Comparison of ENCODE assay signal across 16 cellular contexts in genomic region chr22:43922123-43922522, GRCh38. TPM values are rescaled to one million over a fixed set of nuclear protein-coding genes. Genes with fewer than 3 reads are reported as not detected.
DNase-seq lines count a peak whose midpoint lies in the region; ATAC-seq, FAIRE-seq and TF ChIP-seq lines count a peak whose summit lies in the region.
"Had no signal": no experiment of that assay in that cellular context is flagged by ENCODE, and none has a peak within 500 bp of the region (broad histone marks: within the 10 kb centered on the region; RNA-seq: fewer than 3 reads in every experiment).

No MANE protein-coding gene starts in this region.

- H3K9me3 ChIP-seq in BE2C (no peaks in the 10 kb centered on the region), astrocyte (ENCODE audit: insufficient read depth, low read depth, low read length) (no peaks in the 10 kb centered on the region), trophoblast cell (ENCODE audit: insufficient read depth, low read depth, low read length) (no peaks in the 10 kb centered on the region)
- H3K9me3 ChIP-seq: adrenal gland had no signal

- H3K18ac ChIP-seq in mesendoderm (ENCODE audit: low read length): no peak overlapping the region
- H3K18ac ChIP-seq in trophoblast cell (ENCODE audit: low read length): no peak overlapping the region

- no peak overlapping the region for H3K14ac ChIP-seq in trophoblast cell (ENCODE audit: low read length)

- no peak overlapping the region for H3K23ac ChIP-seq in mesendoderm (ENCODE audit: low read length)
- H3K23ac ChIP-seq in trophoblast cell (ENCODE audit: low read length): no peak overlapping the region

- no peak for FAIRE-seq in astrocyte (lab: Jason Lieb, UNC)

- H3K4me3 ChIP-seq in BE2C (ENCODE audit: low read depth, low read length) (no peak overlapping the region), astrocyte (ENCODE audit: insufficient read depth, low read depth, low read length) (no peak overlapping the region), mesendoderm (ENCODE audit: low read length) (no peak overlapping the region), trophoblast cell (ENCODE audit: low read depth, low read length) (no peak overlapping the region)
- H3K4me3 ChIP-seq: adrenal gland, gastroesophageal sphincter had no signal

- peaks cover 24% of the 10 kb centered on the region for H4K20me1 ChIP-seq in astrocyte (ENCODE audit: insufficient read depth, low read length)

- no peak overlapping the region for H3K27ac ChIP-seq in astrocyte (ENCODE audit: low read depth, low read length)
- no peak overlapping the region for H3K27ac ChIP-seq in mesendoderm (ENCODE audit: low read depth, low read length)
- H3K27ac ChIP-seq in trophoblast cell (ENCODE audit: low read depth, low read length): no peak overlapping the region
- H3K27ac ChIP-seq: gastroesophageal sphincter had no signal

- no peak overlapping the region for H3K56ac ChIP-seq in mesendoderm (ENCODE audit: low read length)

- H3K4ac ChIP-seq in mesendoderm (ENCODE audit: low read depth, low read length) (no peak overlapping the region), trophoblast cell (ENCODE audit: low read depth, low read length) (no peak overlapping the region)

- H2BK5ac ChIP-seq in mesendoderm (ENCODE audit: low read length) (no peak overlapping the region), trophoblast cell (ENCODE audit: low read depth, low read length, poor library complexity) (no peak overlapping the region)

- no peaks in the 10 kb centered on the region for H3K4me1 ChIP-seq in BE2C
- peaks cover 47% of the 10 kb centered on the region for H3K4me1 ChIP-seq in astrocyte (ENCODE audit: insufficient read depth, low read length)
- H3K4me1 ChIP-seq in mesendoderm (ENCODE audit: control insufficient read depth, low read depth, low read length): peaks cover 5% of the 10 kb centered on the region
- peaks cover 16 to 33% of the 10 kb centered on the region in 2 experiments for H3K4me1 ChIP-seq in trophoblast cell (ENCODE audit: control insufficient read depth in 1 of 2, insufficient read depth in 2 of 2, low read length in 2 of 2)

- H3K27me3 ChIP-seq in BE2C (0 out of 2 replicates have a peak, but pooled peaks cover 3% of the 10 kb centered on the region), astrocyte (ENCODE audit: insufficient read depth, low read length) (no peaks in the 10 kb centered on the region), mesendoderm (ENCODE audit: insufficient read depth, low read length, poor library complexity) (no peaks in the 10 kb centered on the region), trophoblast cell (ENCODE audit: insufficient read depth, low read length) (peaks cover 7% of the 10 kb centered on the region)
- H3K27me3 ChIP-seq: adrenal gland had no signal

- H2AFZ ChIP-seq in astrocyte (ENCODE audit: low read depth, low read length): no peak overlapping the region
- no peak overlapping the region for H2AFZ ChIP-seq in trophoblast cell (ENCODE audit: insufficient read depth, low read length, poor library complexity)

- H3K79me2 ChIP-seq in astrocyte (ENCODE audit: insufficient read depth, low read length): peaks cover 19% of the 10 kb centered on the region
- peaks cover 12% of the 10 kb centered on the region for H3K79me2 ChIP-seq in mesendoderm (ENCODE audit: control insufficient read depth, insufficient read depth, low read length)
- peaks cover 7% of the 10 kb centered on the region for H3K79me2 ChIP-seq in trophoblast cell (ENCODE audit: control insufficient read depth, insufficient read depth, low read length, poor library complexity)

- no peak overlapping the region for H2BK120ac ChIP-seq in mesendoderm (ENCODE audit: low read depth, low read length)
- H2BK120ac ChIP-seq in trophoblast cell (ENCODE audit: insufficient read depth, low read length, poor library complexity): no peak overlapping the region

- peak overlapping the region; percentile 68 for H3K4me2 ChIP-seq in astrocyte (ENCODE audit: low read length)
- H3K4me2 ChIP-seq in mesendoderm (ENCODE audit: low read length): no peak overlapping the region
- no peak overlapping the region for H3K4me2 ChIP-seq in trophoblast cell (ENCODE audit: low read length)

- no peak overlapping the region for H2BK15ac ChIP-seq in mesendoderm (replicated peaks; ENCODE audit: low read depth)

- H3K36me3 ChIP-seq in BE2C (no peaks in the 10 kb centered on the region), astrocyte (ENCODE audit: insufficient read depth, low read length) (peaks cover 3% of the 10 kb centered on the region), mesendoderm (ENCODE audit: control insufficient read depth, insufficient read depth, low read length) (no peaks in the 10 kb centered on the region), trophoblast cell (ENCODE audit: control insufficient read depth in 1 of 2, insufficient read depth in 2 of 2, low read length in 2 of 2) (peaks cover 3 to 4% of the 10 kb centered on the region in 2 experiments)
- H3K36me3 ChIP-seq: adrenal gland, gastroesophageal sphincter had no signal

- H3K9me3 Mint-ChIP-seq in HFFc6 (peaks cover 6% of the 10 kb centered on the region; the same call in 1 of the 2 replicates), astrocyte (ENCODE audit: unreplicated experiment) (no peaks in the 10 kb centered on the region)
- H3K9me3 Mint-ChIP-seq: natural killer cell treated with Interleukin-12 subunit alpha and Interleukin-12 subunit beta and Interleukin-15 and Interleukin-18, amount 100 ng/mL, for 72 hours had no signal

- no peak overlapping the region for H4K8ac ChIP-seq in mesendoderm (ENCODE audit: low read depth, low read length)
- H4K8ac ChIP-seq in trophoblast cell (ENCODE audit: low read depth, low read length): no peak overlapping the region

- ATAC-seq in GM21423 (IDR thresholded peaks at IDR 0.05; ENCODE audit: unreplicated experiment): no peak
- no peak for ATAC-seq in left colon
- no peak for ATAC-seq in GM21529 (IDR thresholded peaks at IDR 0.05; ENCODE audit: unreplicated experiment)
- ATAC-seq: gastroesophageal sphincter; natural killer cell treated with Interleukin-12 subunit alpha and Interleukin-12 subunit beta and Interleukin-15 and Interleukin-18, amount 100 ng/mL, for 72 hours; T-helper 17 cell had no signal

- H4K5ac ChIP-seq in mesendoderm (ENCODE audit: low read length): no peak overlapping the region

- H4K12ac ChIP-seq in trophoblast cell (ENCODE audit: low read depth, low read length): no peak overlapping the region

- H4K91ac ChIP-seq in trophoblast cell (ENCODE audit: low read depth, low read length): no peak overlapping the region

- H3K36me3 Mint-ChIP-seq in HFFc6 (ENCODE audit: low read depth) (no peaks in the 10 kb centered on the region), astrocyte (ENCODE audit: low read depth, unreplicated experiment) (no peaks in the 10 kb centered on the region)
- H3K36me3 Mint-ChIP-seq: natural killer cell treated with Interleukin-12 subunit alpha and Interleukin-12 subunit beta and Interleukin-15 and Interleukin-18, amount 100 ng/mL, for 72 hours had no signal

- peak; percentile 8; the same call in 1 of the 2 replicates for TF ChIP-seq CTCF in BE2C (IDR thresholded peaks at IDR 0.05; ENCODE audit: low read depth, low read length)
- peak; percentile 66 for TF ChIP-seq CTCF in HFFc6 (IDR thresholded peaks at IDR 0.05)
- no peak for TF ChIP-seq CTCF in astrocyte (IDR thresholded peaks at IDR 0.05; ENCODE audit: insufficient read depth, low read depth, low read length)

- H3K9ac ChIP-seq in astrocyte (ENCODE audit: low read length) (no peak overlapping the region), mesendoderm (ENCODE audit: low read length) (no peak overlapping the region), trophoblast cell (ENCODE audit: low read length) (no peak overlapping the region)

- DNase-seq in BE2C (no peak), HFFc6 (no peak), astrocyte (ENCODE audit: low read depth) (no peak), mesendoderm (peak; percentile 40), left colon (no peak), trophoblast cell (no peak)
- DNase-seq: GF-D8, NCI-H748 treated with DMSO at 0.1 percent for 48 hours, T-helper 17 cell had no signal

- no CpG with 5 or more reads among the region's 3 CpGs for WGBS in mesendoderm (ENCODE audit: extremely low coverage, insufficient coverage, low lambda C conversion rate)
- no CpG with 5 or more reads among the region's 3 CpGs for WGBS in trophoblast cell (ENCODE audit: extremely low coverage, insufficient coverage, insufficient read length)

- no peak overlapping the region for H2BK12ac ChIP-seq in trophoblast cell (ENCODE audit: low read length)

- peaks cover 72% of the 10 kb centered on the region for H3K4me1 Mint-ChIP-seq in HFFc6 (ENCODE audit: low read depth)
- H3K4me1 Mint-ChIP-seq in astrocyte (ENCODE audit: low read depth, unreplicated experiment): peaks cover 37% of the 10 kb centered on the region

- H3K27ac Mint-ChIP-seq in HFFc6 (peak overlapping the region; percentile 75; the same call in 1 of the 2 replicates), astrocyte (ENCODE audit: unreplicated experiment) (no peak overlapping the region)
- H3K27ac Mint-ChIP-seq: natural killer cell treated with Interleukin-12 subunit alpha and Interleukin-12 subunit beta and Interleukin-15 and Interleukin-18, amount 100 ng/mL, for 72 hours had no signal

- H3K4me3 Mint-ChIP-seq in HFFc6 (no peak overlapping the region; the same call in 1 of the 2 replicates), astrocyte (ENCODE audit: unreplicated experiment) (no peak overlapping the region)
- H3K4me3 Mint-ChIP-seq: natural killer cell treated with Interleukin-12 subunit alpha and Interleukin-12 subunit beta and Interleukin-15 and Interleukin-18, amount 100 ng/mL, for 72 hours had no signal

- H3K27me3 Mint-ChIP-seq in HFFc6 (ENCODE audit: insufficient read depth) (no peaks in the 10 kb centered on the region), astrocyte (ENCODE audit: low read depth, unreplicated experiment) (peaks cover 13% of the 10 kb centered on the region)

- intact Hi-C loops in left colon (cut with DNase I, micrococcal nuclease): no loop called here

- H3K79me1 ChIP-seq in mesendoderm (ENCODE audit: low read length) (peaks cover 9% of the 10 kb centered on the region), trophoblast cell (ENCODE audit: low read length) (peaks cover 13% of the 10 kb centered on the region)

- no peak overlapping the region for H2AK5ac ChIP-seq in mesendoderm (ENCODE audit: low read length)
- H2AK5ac ChIP-seq in trophoblast cell (ENCODE audit: low read length): no peak overlapping the region

RNA-seq across cellular contexts. Expression of gene PNPLA3, which starts 1.5 kb away (rescaled TPM):
- polyA plus RNA-seq in BE2C (2012; ENCODE audit: insufficient read depth, insufficient read length, low read depth): 0.37 TPM
- total RNA-seq in HFFc6 (2021; fragmentation: NEBNext Ultra II Directional; extraction: Animal tissue kit (Norgen Biotek cat#: 25700)): 1 to 10 TPM; 3.0 to 6.5 (median 3.4) TPM
- total RNA-seq in astrocyte: 8.3 and 10.8 TPM in 2 replicates
- polyA plus RNA-seq in mesendoderm (2013, experiment 1 of 2): 19.5 TPM
- 17.6 TPM for polyA plus RNA-seq in mesendoderm (2013, experiment 2 of 2)
- 1 to 10 TPM in 1 of 2 donors, under 1 TPM in 1; 0.14 to 2.0 TPM for total RNA-seq in left colon
- 6.9 and 7.6 TPM in 2 replicates for polyA plus RNA-seq in trophoblast cell (2013)
- total RNA-seq: gastroesophageal sphincter, T-helper 17 cell had no signal

RNA-seq across cellular contexts. Expression of gene PNPLA5, which starts 30.3 kb away (rescaled TPM):
- not detected for polyA plus RNA-seq in BE2C (2012; ENCODE audit: insufficient read depth, insufficient read length, low read depth)
- total RNA-seq in HFFc6 (2021; fragmentation: NEBNext Ultra II Directional; extraction: Animal tissue kit (Norgen Biotek cat#: 25700)): not detected
- not detected in 2 replicates for total RNA-seq in astrocyte
- polyA plus RNA-seq in mesendoderm (2013, experiment 1 of 2): 2.0 TPM
- 2.3 TPM for polyA plus RNA-seq in mesendoderm (2013, experiment 2 of 2)
- not detected for total RNA-seq in left colon
- not detected in 2 replicates for polyA plus RNA-seq in trophoblast cell (2013)
- total RNA-seq: adrenal gland; cerebellum; gastroesophageal sphincter; lung microvascular endothelial cell; natural killer cell treated with Interleukin-12 subunit alpha and Interleukin-12 subunit beta and Interleukin-15 and Interleukin-18, amount 100 ng/mL, for 72 hours; T-helper 17 cell had no signal
- polyA plus RNA-seq: adrenal gland had no signal

RNA-seq across cellular contexts. Expression of gene SAMM50, which starts 33.1 kb away (rescaled TPM):
- polyA plus RNA-seq in BE2C (2012; ENCODE audit: insufficient read depth, insufficient read length, low read depth): 87.1 TPM
- total RNA-seq in HFFc6 (2021; fragmentation: NEBNext Ultra II Directional; extraction: Animal tissue kit (Norgen Biotek cat#: 25700)): 10 to 100 TPM; 51.6 to 57.2 (median 53.3) TPM
- total RNA-seq in astrocyte (63.4 and 65.2 TPM in 2 replicates), left colon (10 to 100 TPM; 47.1 to 59.3 TPM)
- 48.2 TPM for polyA plus RNA-seq in mesendoderm (2013, experiment 1 of 2)
- polyA plus RNA-seq in mesendoderm (2013, experiment 2 of 2): 49.2 TPM
- polyA plus RNA-seq in trophoblast cell (2013): 32.3 and 33.1 TPM in 2 replicates

RNA-seq across cellular contexts. Expression of gene SULT4A1, which starts 59.8 kb away (rescaled TPM):
- polyA plus RNA-seq in BE2C (2012; ENCODE audit: insufficient read depth, insufficient read length, low read depth): 39.4 TPM
- total RNA-seq in HFFc6 (2021; fragmentation: NEBNext Ultra II Directional; extraction: Animal tissue kit (Norgen Biotek cat#: 25700)): not detected
- 5.9 and 6.1 TPM in 2 replicates for total RNA-seq in astrocyte
- polyA plus RNA-seq in mesendoderm (2013, experiment 1 of 2): 3.9 TPM
- polyA plus RNA-seq in mesendoderm (2013, experiment 2 of 2): 3.7 TPM
- under 1 TPM; 0.15 to 0.28 TPM for total RNA-seq in left colon
- polyA plus RNA-seq in trophoblast cell (2013): 0.25 and 0.46 TPM in 2 replicates
- total RNA-seq: lung microvascular endothelial cell; natural killer cell treated with Interleukin-12 subunit alpha and Interleukin-12 subunit beta and Interleukin-15 and Interleukin-18, amount 100 ng/mL, for 72 hours; T-helper 17 cell had no signal
